In the genomic region with DNA sequence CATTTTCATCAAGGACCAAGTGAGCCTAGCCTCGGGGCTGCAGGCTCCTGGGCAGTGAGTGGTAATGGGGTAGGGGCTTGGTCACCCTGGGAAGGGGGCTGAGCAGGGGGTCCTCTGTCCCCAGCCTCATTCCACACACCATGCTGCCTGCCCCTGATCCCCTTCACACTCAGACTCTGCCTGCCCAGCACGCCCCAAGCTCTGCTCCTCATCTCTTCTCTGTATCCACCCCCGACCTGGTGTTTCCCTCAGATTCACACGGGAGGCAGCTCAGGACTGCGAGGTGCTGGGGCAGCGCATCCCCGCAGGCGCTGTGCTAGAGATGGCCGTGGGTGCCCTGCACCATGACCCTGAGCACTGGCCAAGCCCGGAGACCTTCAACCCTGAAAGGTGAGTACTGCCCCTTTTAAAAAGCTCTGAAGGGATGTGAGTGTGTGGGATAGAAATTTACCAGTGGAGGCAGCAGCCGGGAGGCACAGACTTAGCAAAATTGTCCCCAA, we compare ENCODE assay signal across 25 cellular contexts.
"Had no signal": no experiment of that assay in that cellular context is flagged by ENCODE, and none has a peak within 500 bp of the region (broad histone marks: within the 10 kb centered on the region; RNA-seq: fewer than 3 reads in every experiment).

No MANE protein-coding gene starts in this region.

- H3K27me3 ChIP-seq: ascending aorta, breast epithelium, cardiac muscle cell, colonic mucosa had no signal

- H3K27ac ChIP-seq: ascending aorta, breast epithelium, cardiac muscle cell, colonic mucosa, epithelial cell of prostate, esophagus squamous epithelium, gastroesophageal sphincter had no signal

- DNase-seq: activated CD4-positive, alpha-beta memory T cell treated with anti-CD3 and anti-CD28 coated beads for 36 hours; activated CD4-positive, alpha-beta T cell treated with anti-CD3 and anti-CD28 coated beads for 36 hours; activated CD4-positive, alpha-beta T cell treated with anti-CD3 and anti-CD28 coated beads, Interleukin-2, amount 10 ng/mL, durations not matched to agents 24 days and 14 days; activated CD4-positive, CD25-positive, alpha-beta regulatory T cell; activated CD4-positive, CD25-positive, alpha-beta regulatory T cell treated with anti-CD3 and anti-CD28 coated beads, Interleukin-2, amount 50 U/mL, for 72 hours; activated CD8-positive, alpha-beta memory T cell treated with anti-CD3 and anti-CD28 coated beads, Interleukin-2, amount 10 ng/mL, durations not matched to agents 7 days and 5 days; activated CD8-positive, alpha-beta memory T cell treated with anti-CD3 and anti-CD28 coated beads, Interleukin-2, amount 50 U/mL, for 4 hours; activated CD8-positive, alpha-beta T cell treated with anti-CD3 and anti-CD28 coated beads, Interleukin-2, amount 10 ng/mL, durations not matched to agents 7 days and 5 days; activated gamma-delta T cell treated with Interleukin-2 at 50 U/mL for 16 hours; activated naive CD4-positive, alpha-beta T cell treated with anti-CD3 and anti-CD28 coated beads, Interleukin-2, amount 50 U/mL, for 16 hours; activated naive CD4-positive, alpha-beta T cell treated with Interleukin-2 at 50 U/mL for 16 hours; activated T-cell treated with anti-CD3 and anti-CD28 coated beads, Interleukin-2, amount 50 U/mL, for 1 hour; activated T-cell treated with anti-CD3 and anti-CD28 coated beads, Interleukin-2, amount 50 U/mL, for 48 hours; central memory CD4-positive, alpha-beta T cell; cerebellar nuclear complex; colonic mucosa; effector CD8-positive, alpha-beta T cell; esophagus squamous epithelium; foreskin melanocyte; T-helper 2 cell had no signal

- H3K4me3 ChIP-seq: ascending aorta, breast epithelium, cardiac muscle cell, colonic mucosa, esophagus squamous epithelium, gastroesophageal sphincter had no signal

- ATAC-seq: activated CD4-positive, alpha-beta T cell treated with anti-CD3 and anti-CD28 coated beads for 36 hours; activated CD8-positive, alpha-beta memory T cell treated with anti-CD3 and anti-CD28 coated beads, Interleukin-2, amount 10 ng/mL, durations not matched to agents 7 days and 5 days; activated CD8-positive, alpha-beta T cell treated with anti-CD3 and anti-CD28 coated beads, Interleukin-2, amount 10 ng/mL, durations not matched to agents 7 days and 5 days; gastroesophageal sphincter had no signal

- H3K36me3 ChIP-seq: ascending aorta, breast epithelium, cardiac muscle cell, colonic mucosa, esophagus squamous epithelium, gastroesophageal sphincter had no signal

- H3K4me1 ChIP-seq: ascending aorta, breast epithelium, colonic mucosa, esophagus squamous epithelium, gastroesophageal sphincter had no signal

- H3K9me3 ChIP-seq: ascending aorta, breast epithelium, colonic mucosa, esophagus squamous epithelium, gastroesophageal sphincter had no signal
